In genomic region chr21:36061445-36061844, GRCh38 we compare ENCODE assay signal across 21 cellular contexts. TPM values are rescaled to one million over a fixed set of nuclear protein-coding genes. Genes with fewer than 3 reads are reported as not detected.
DNase-seq lines count a peak whose midpoint lies in the region; ATAC-seq and TF ChIP-seq lines count a peak whose summit lies in the region.
"Had no signal": no experiment of that assay in that cellular context is flagged by ENCODE, and none has a peak within 500 bp of the region (broad histone marks: within the 10 kb centered on the region; RNA-seq: fewer than 3 reads in every experiment).

No MANE protein-coding gene starts in this region.

- in situ Hi-C loops in transverse colon (cut with MboI; ENCODE audit: low pct_ligation_motif_present in 1 of 4, low pct_unique_long_range_greater_than_20kb in 1 of 4, low sequenced_read_pairs in 3 of 4) = no loop called here

- ATAC-seq in activated CD4-positive, alpha-beta T cell treated with anti-CD3 and anti-CD28 coated beads for 36 hours = no peak
- no peak for ATAC-seq in activated T-helper 17 cell treated with anti-CD3 and anti-CD28 coated beads, Interleukin-2, amount 50 U/mL, for 72 hours (replicated peaks)
- ATAC-seq: effector memory CD8-positive, alpha-beta T cell; Right ventricle myocardium inferior had no signal

- peaks cover 5% of the 10 kb centered on the region for H3K9me3 Mint-ChIP-seq in activated CD4-positive, alpha-beta T cell treated with anti-CD3 and anti-CD28 coated beads, Interleukin-2, amount 10 ng/mL, durations not matched to agents 24 days and 14 days
- no peaks in the 10 kb centered on the region for H3K9me3 Mint-ChIP-seq in activated CD4-positive, alpha-beta T cell treated with anti-CD3 and anti-CD28 coated beads for 36 hours (ENCODE audit: low read depth)
- H3K9me3 Mint-ChIP-seq in H9 (no peaks in the 10 kb centered on the region; a peak in 1 of 5 replicates), nephron progenitor cell (no peaks in the 10 kb centered on the region)
- H3K9me3 Mint-ChIP-seq in activated T-helper 17 cell treated with anti-CD3 and anti-CD28 coated beads, Interleukin-2, amount 50 U/mL, for 72 hours = no peaks in the 10 kb centered on the region
- H3K9me3 Mint-ChIP-seq: activated T-helper 2 cell treated with anti-CD3 and anti-CD28 coated beads, Interferon-gamma antibody, Interleukin-2, Interleukin-4, amounts not matched to agents 10 μg/mL and 5 μg/mL and 100 μg/mL, durations not matched to agents 14 hours and 24 hours and 36 hours; effector memory CD8-positive, alpha-beta T cell had no signal

- no peak overlapping the region for H3K4ac ChIP-seq in H9 (ENCODE audit: low read depth, low read length)

- H2AFZ ChIP-seq in H9 (ENCODE audit: low read length) = no peak overlapping the region

- no peak overlapping the region for H3K9ac ChIP-seq in H9 (ENCODE audit: extremely low read depth, insufficient read length, low read length)

- H3K4me1 ChIP-seq in H9 (ENCODE audit: insufficient read depth, low read length) = 0 out of 2 replicates have a peak, but pooled peaks cover 3% of the 10 kb centered on the region
- H3K4me1 ChIP-seq in transverse colon = peaks cover 7 to 32% (median 12%) of the 10 kb centered on the region in 4 donors

- H3K14ac ChIP-seq in H9 (ENCODE audit: insufficient read depth, low read length) = no peak overlapping the region

- POLR2A ChIA-PET in activated CD4-positive, alpha-beta T cell treated with anti-CD3 and anti-CD28 coated beads for 36 hours (lab: Charles Lee) = interaction anchor here (0.6 kb wide), 1 partner anchor 1689 kb away, joined by 3 read pairs; no protein-coding TSS in a partner anchor

- peaks cover 7% of the 10 kb centered on the region for H3K23me2 ChIP-seq in H9 (ENCODE audit: insufficient read length, low read depth, low read length, poor library complexity, severe bottlenecking)

- CTCF ChIA-PET in activated CD4-positive, alpha-beta T cell treated with anti-CD3 and anti-CD28 coated beads for 36 hours (lab: Charles Lee) = no interaction called here

- H3T11ph ChIP-seq in H9 (ENCODE audit: low read length) = no peak overlapping the region

- no peak overlapping the region for H3K4me3 ChIP-seq in transverse colon

- H3K79me1 ChIP-seq in H9 (ENCODE audit: insufficient read depth, low read depth, low read length, poor library complexity, severe bottlenecking) = no peaks in the 10 kb centered on the region

- H3K36me3 ChIP-seq in transverse colon = peaks cover 0 to 7% (median 3%) of the 10 kb centered on the region in 4 donors

- intact Hi-C loops in activated CD4-positive, alpha-beta T cell treated with anti-CD3 and anti-CD28 coated beads, Interleukin-2, amount 10 ng/mL, durations not matched to agents 24 days and 14 days (cut with micrococcal nuclease) = loop anchor here (10.0 kb wide), 1 partner anchor 323 kb away; the partner anchor contains the start of gene CHAF1B
- intact Hi-C loops in activated CD4-positive, alpha-beta T cell treated with anti-CD3 and anti-CD28 coated beads for 36 hours (cut with DNase I, micrococcal nuclease) = loop anchor here (2.0 to 10.0 kb wide), 5 partner anchors 73 to 1303 kb away; partner anchors contain the start of genes CBR3 (in 1 of the 2), CHAF1B (in 1 of the 2), DYRK1A (in 1 of the 2) and PIGP (in 1 of the 2)
- intact Hi-C loops in transverse colon (cut with DNase I; ENCODE audit: low total_unique reads) = no loop called here

- H2BK12ac ChIP-seq in H9 (ENCODE audit: insufficient read length, low read depth, low read length) = no peak overlapping the region

- no peak for DNase-seq in activated CD4-positive, alpha-beta T cell treated with anti-CD3 and anti-CD28 coated beads, Interleukin-2, amount 10 ng/mL, durations not matched to agents 24 days and 14 days
- DNase-seq in activated CD4-positive, alpha-beta T cell treated with anti-CD3 and anti-CD28 coated beads for 36 hours = no peak
- DNase-seq in H9 (no peak), nephron progenitor cell (no peak), transverse colon (no peak), NCI-H2227 treated with DMSO at 0.1 percent for 48 hours (lab: John Stamatoyannopoulos, UW) (no peak), ureter (ENCODE audit: low spot score) (no peak)
- DNase-seq: amniotic stem cell; effector memory CD8-positive, alpha-beta T cell; hippocampal formation; Kasumi-1; left cardiac atrium; NCI-H1436 treated with DMSO at 0.1 percent for 48 hours; NCI-H226; NK-92 treated with Interleukin-12 subunit alpha and Interleukin-12 subunit beta, amount 100 ng/mL, for 24 hours; stomach; T1000 had no signal

- no peak overlapping the region for H3K18ac ChIP-seq in H9 (ENCODE audit: insufficient read length, low read depth, low read length)

- no peak overlapping the region for H2BK5ac ChIP-seq in H9 (ENCODE audit: insufficient read length, low read length)

- WGBS in H9 (ENCODE audit: extremely low coverage, insufficient read length, low lambda C conversion rate) = no CpG with 5 or more reads among the region's 2 CpGs
- WGBS in transverse colon (ENCODE audit: low coverage in 1 of 2), 2 donors = 83 to 90% methylated on average over 2 of the region's 2 CpGs

- peaks cover 1% of the 10 kb centered on the region for H3K27me3 Mint-ChIP-seq in activated CD4-positive, alpha-beta T cell treated with anti-CD3 and anti-CD28 coated beads, Interleukin-2, amount 10 ng/mL, durations not matched to agents 24 days and 14 days
- no peaks in the 10 kb centered on the region for H3K27me3 Mint-ChIP-seq in activated CD4-positive, alpha-beta T cell treated with anti-CD3 and anti-CD28 coated beads for 36 hours
- no peaks in the 10 kb centered on the region; the same call in 1 of the 2 replicates for H3K27me3 Mint-ChIP-seq in H9 (ENCODE audit: low read depth)
- H3K27me3 Mint-ChIP-seq in activated T-helper 17 cell treated with anti-CD3 and anti-CD28 coated beads, Interleukin-2, amount 50 U/mL, for 72 hours = no peaks in the 10 kb centered on the region
- H3K27me3 Mint-ChIP-seq in nephron progenitor cell (ENCODE audit: low read depth, poor library complexity) = peaks cover 6% of the 10 kb centered on the region

- H3K9me3 ChIP-seq in H9 (ENCODE audit: control insufficient read depth, low read depth, low read length) (no peaks in the 10 kb centered on the region), transverse colon (no peaks in the 10 kb centered on the region)
- H3K9me3 ChIP-seq: stomach, vagina had no signal

- H4K8ac ChIP-seq in H9 (replicated peaks; ENCODE audit: insufficient read length, low read depth, low read length) = no peak overlapping the region

- no peak for TF ChIP-seq EP300 in transverse colon (IDR thresholded peaks at IDR 0.05; ENCODE audit: low read depth)

- H3K27ac ChIP-seq in H9 (ENCODE audit: insufficient read length, low read depth, low read length) = no peak overlapping the region
- no peak overlapping the region for H3K27ac ChIP-seq in transverse colon

- H2BK20ac ChIP-seq in H9 (ENCODE audit: low read depth, low read length, poor library complexity, severe bottlenecking) = no peak overlapping the region

- H4K20me1 ChIP-seq in H9 (ENCODE audit: control insufficient read depth, insufficient read depth, insufficient read length) = no peaks in the 10 kb centered on the region

- TF ChIP-seq CTCF in H9 (conservative IDR thresholded peaks at IDR 0.05) = no peak
- no peak for TF ChIP-seq CTCF in nephron progenitor cell (IDR thresholded peaks at IDR 0.05)
- TF ChIP-seq CTCF in transverse colon (IDR thresholded peaks at IDR 0.05) = no peak

- H2BK120ac ChIP-seq in H9 (ENCODE audit: low read depth, low read length, poor library complexity, severe bottlenecking) = peak overlapping the region; percentile 53

- peak overlapping the region; percentile 15 for H3K27ac Mint-ChIP-seq in activated CD4-positive, alpha-beta T cell treated with anti-CD3 and anti-CD28 coated beads, Interleukin-2, amount 10 ng/mL, durations not matched to agents 24 days and 14 days
- H3K27ac Mint-ChIP-seq in activated CD4-positive, alpha-beta T cell treated with anti-CD3 and anti-CD28 coated beads for 36 hours = no peak overlapping the region
- H3K27ac Mint-ChIP-seq in H9 = 0 out of 7 replicates have a peak overlapping the region, but pooled peaks of 1 of the 3 experiments have one; percentile 19
- H3K27ac Mint-ChIP-seq in activated T-helper 17 cell treated with anti-CD3 and anti-CD28 coated beads, Interleukin-2, amount 50 U/mL, for 72 hours = no peak overlapping the region
- no peak overlapping the region for H3K27ac Mint-ChIP-seq in nephron progenitor cell

- H3K4me2 ChIP-seq in H9 (ENCODE audit: insufficient read depth, insufficient read length, low read length) = peak overlapping the region; percentile 84

- H3K27me3 ChIP-seq in H9 (ENCODE audit: insufficient read depth, low read length) (no peaks in the 10 kb centered on the region), transverse colon (no peaks in the 10 kb centered on the region)
- H3K27me3 ChIP-seq: stomach, vagina had no signal

- no peak for TF ChIP-seq POLR2A in transverse colon (IDR thresholded peaks at IDR 0.05)

- H3K79me2 ChIP-seq in H9 (ENCODE audit: insufficient read depth, low read length) = peaks cover 4% of the 10 kb centered on the region; the same call in 1 of the 2 replicates

- H3K23ac ChIP-seq in H9 (ENCODE audit: insufficient read length, low read depth, low read length) = no peak overlapping the region

- H4K5ac ChIP-seq in H9 (ENCODE audit: insufficient read length, low read depth, low read length) = no peak overlapping the region

- no peak overlapping the region for H2AK5ac ChIP-seq in H9 (ENCODE audit: insufficient read length, low read length)

- peaks cover 29% of the 10 kb centered on the region for H3K4me1 Mint-ChIP-seq in activated CD4-positive, alpha-beta T cell treated with anti-CD3 and anti-CD28 coated beads, Interleukin-2, amount 10 ng/mL, durations not matched to agents 24 days and 14 days
- peaks cover 25% of the 10 kb centered on the region for H3K4me1 Mint-ChIP-seq in activated CD4-positive, alpha-beta T cell treated with anti-CD3 and anti-CD28 coated beads for 36 hours
- H3K4me1 Mint-ChIP-seq in H9 (peaks cover 22 to 32% of the 10 kb centered on the region in 2 experiments), nephron progenitor cell (peaks cover 23% of the 10 kb centered on the region)
- peaks cover 5% of the 10 kb centered on the region for H3K4me1 Mint-ChIP-seq in activated T-helper 17 cell treated with anti-CD3 and anti-CD28 coated beads, Interleukin-2, amount 50 U/mL, for 72 hours

- no peak overlapping the region for H3K56ac ChIP-seq in H9 (ENCODE audit: insufficient read length, low read depth, low read length)

- H2BK15ac ChIP-seq in H9 (ENCODE audit: low read depth, low read length) = no peak overlapping the region

- peaks cover 22% of the 10 kb centered on the region for H3K36me3 Mint-ChIP-seq in activated CD4-positive, alpha-beta T cell treated with anti-CD3 and anti-CD28 coated beads, Interleukin-2, amount 10 ng/mL, durations not matched to agents 24 days and 14 days (ENCODE audit: low read depth)
- H3K36me3 Mint-ChIP-seq in activated CD4-positive, alpha-beta T cell treated with anti-CD3 and anti-CD28 coated beads for 36 hours (ENCODE audit: low read depth) = peaks cover 19% of the 10 kb centered on the region
- peaks cover 19 to 24% (median 24%) of the 10 kb centered on the region in 3 experiments; a peak in 6 of 7 replicates for H3K36me3 Mint-ChIP-seq in H9 (ENCODE audit: insufficient read depth in 1 of 3, low read depth in 3 of 3)
- H3K36me3 Mint-ChIP-seq in activated T-helper 17 cell treated with anti-CD3 and anti-CD28 coated beads, Interleukin-2, amount 50 U/mL, for 72 hours (ENCODE audit: low read depth) = peaks cover 34% of the 10 kb centered on the region
- peaks cover 23% of the 10 kb centered on the region for H3K36me3 Mint-ChIP-seq in nephron progenitor cell (ENCODE audit: low read depth)

- no peak overlapping the region for H3K4me3 Mint-ChIP-seq in activated CD4-positive, alpha-beta T cell treated with anti-CD3 and anti-CD28 coated beads, Interleukin-2, amount 10 ng/mL, durations not matched to agents 24 days and 14 days
- no peak overlapping the region for H3K4me3 Mint-ChIP-seq in activated CD4-positive, alpha-beta T cell treated with anti-CD3 and anti-CD28 coated beads for 36 hours
- H3K4me3 Mint-ChIP-seq in H9 (peak overlapping the region; percentile 90 to 94; a peak in 3 of 5 replicates), nephron progenitor cell (peak overlapping the region; percentile 95)
- peak overlapping the region; percentile 92 for H3K4me3 Mint-ChIP-seq in activated T-helper 17 cell treated with anti-CD3 and anti-CD28 coated beads, Interleukin-2, amount 50 U/mL, for 72 hours

- H4K91ac ChIP-seq in H9 (ENCODE audit: insufficient read length, low read depth, low read length) = no peak overlapping the region

RNA-seq across cellular contexts. Expression of gene SETD4, which starts 1.1 kb away (rescaled TPM):
- total RNA-seq in activated CD4-positive, alpha-beta T cell treated with anti-CD3 and anti-CD28 coated beads, Interleukin-2, amount 10 ng/mL, durations not matched to agents 24 days and 14 days = 23.2 and 23.8 TPM in 2 replicates
- 10 to 100 TPM; 11.0 to 17.6 TPM for total RNA-seq in activated CD4-positive, alpha-beta T cell treated with anti-CD3 and anti-CD28 coated beads for 36 hours
- 49.9 and 52.5 TPM in 2 replicates for total RNA-seq in H9 (2021)
- 10 to 100 TPM; 12.0 to 21.5 TPM for total RNA-seq in activated T-helper 17 cell treated with anti-CD3 and anti-CD28 coated beads, Interleukin-2, amount 50 U/mL, for 72 hours
- 10 to 100 TPM in 3 of 4 donors, 1 to 10 TPM in 1; 5.4 to 35.9 (median 29.4) TPM for total RNA-seq in transverse colon
- 38.2 TPM for total RNA-seq in ureter

RNA-seq across cellular contexts. Expression of gene CBR1, which starts 8.4 kb away (rescaled TPM):
- 60.0 and 63.8 TPM in 2 replicates for total RNA-seq in activated CD4-positive, alpha-beta T cell treated with anti-CD3 and anti-CD28 coated beads, Interleukin-2, amount 10 ng/mL, durations not matched to agents 24 days and 14 days
- total RNA-seq in activated CD4-positive, alpha-beta T cell treated with anti-CD3 and anti-CD28 coated beads for 36 hours = 10 to 100 TPM; 48.6 to 54.1 TPM
- total RNA-seq in H9 (2021) (5.7 and 7.1 TPM in 2 replicates), transverse colon (100 to 1,000 TPM; 277 to 625 (median 324) TPM), ureter (44.2 TPM)
- 10 to 100 TPM; 21.8 to 63.9 TPM for total RNA-seq in activated T-helper 17 cell treated with anti-CD3 and anti-CD28 coated beads, Interleukin-2, amount 50 U/mL, for 72 hours

Comparison
In these comparisons a context has a peak if more than half of its experiments do, and no peak if none do; other contexts are left out.
1. H3K4me3 Mint-ChIP-seq: peak in H9 (2 of 2), activated T-helper 17 cell treated with anti-CD3 and anti-CD28 coated beads, Interleukin-2, amount 50 U/mL, for 72 hours (single experiment) and nephron progenitor cell (single experiment); none in activated CD4-positive, alpha-beta T cell treated with anti-CD3 and anti-CD28 coated beads, Interleukin-2, amount 10 ng/mL, durations not matched to agents 24 days and 14 days (single experiment) and activated CD4-positive, alpha-beta T cell treated with anti-CD3 and anti-CD28 coated beads for 36 hours (single experiment).